Comparison of ENCODE assay signal across 16 cellular contexts in the genomic region with DNA sequence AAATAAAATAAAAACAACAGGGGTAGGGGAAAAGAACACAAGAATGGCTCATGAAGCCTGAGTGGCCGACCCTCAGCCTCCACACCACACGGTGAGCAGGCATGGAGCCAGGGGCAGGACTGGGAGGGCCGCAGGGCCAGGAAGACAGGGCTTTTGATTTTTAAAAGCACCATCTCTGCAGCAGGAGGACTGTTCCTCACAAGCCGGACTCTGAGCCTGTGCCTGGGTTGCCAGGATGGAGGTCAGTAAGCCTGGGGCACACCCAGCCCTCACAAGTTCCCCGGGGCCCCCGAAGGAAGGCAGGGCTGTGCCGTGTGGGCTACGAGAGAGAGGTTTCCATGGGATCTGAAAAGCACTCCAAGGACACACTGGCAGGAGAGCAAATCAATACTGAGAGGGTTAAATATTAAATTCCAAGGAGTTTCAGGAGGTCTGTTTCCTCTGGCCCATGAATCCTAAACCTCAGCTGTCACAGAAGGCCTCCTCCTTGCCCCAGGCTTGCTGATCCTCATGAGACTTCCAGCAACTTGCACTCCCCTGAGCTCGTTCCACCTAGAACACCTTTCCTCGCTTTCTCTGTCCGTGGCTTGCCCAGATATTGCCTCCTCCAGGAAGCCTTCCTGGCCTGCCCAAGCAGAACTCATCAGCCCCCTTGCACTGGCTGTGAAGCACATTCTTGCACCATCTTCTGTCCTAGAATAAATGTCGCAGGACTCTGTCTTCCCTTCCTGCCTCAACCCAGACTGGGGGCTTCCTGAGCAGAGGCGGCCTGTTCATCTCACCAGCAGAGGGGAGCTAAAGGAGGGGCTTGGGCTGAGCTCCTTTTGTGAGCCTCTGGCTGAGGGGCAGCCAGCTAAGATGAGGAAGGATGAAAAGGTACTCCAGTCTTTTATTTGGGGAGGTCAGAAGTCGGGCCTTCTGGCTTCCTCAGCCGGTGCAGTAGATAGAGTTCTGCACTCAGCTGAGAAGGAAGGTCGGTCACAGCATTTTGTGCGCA.
DNase-seq lines count a peak whose midpoint lies in the region; ATAC-seq and TF ChIP-seq lines count a peak whose summit lies in the region.
"Had no signal": no experiment of that assay in that cellular context is flagged by ENCODE, and none has a peak within 500 bp of the region (broad histone marks: within the 10 kb centered on the region; RNA-seq: fewer than 3 reads in every experiment).

No MANE protein-coding gene starts in this region.

- peak overlapping the region; percentile 91 to 99 (median 98) for H3K27ac Mint-ChIP-seq in CD8-positive, alpha-beta memory T cell
- peak overlapping the region; percentile 77 for H3K27ac Mint-ChIP-seq in nephron progenitor cell

- no peak for ATAC-seq in HG02642 (IDR thresholded peaks at IDR 0.05; ENCODE audit: poor library complexity, unreplicated experiment)

- H3K36me3 Mint-ChIP-seq in CD8-positive, alpha-beta memory T cell: peaks cover 0 to 50% (median 14%) of the 10 kb centered on the region in 3 donors
- peaks cover 26% of the 10 kb centered on the region for H3K36me3 Mint-ChIP-seq in nephron progenitor cell (ENCODE audit: low read depth)

- peak overlapping the region in 5 of 7 donors; percentile 25 to 83 (median 53) for H3K4me3 Mint-ChIP-seq in CD8-positive, alpha-beta memory T cell
- H3K4me3 Mint-ChIP-seq in nephron progenitor cell: no peak overlapping the region

- no peak for TF ChIP-seq CTCF in nephron progenitor cell (IDR thresholded peaks at IDR 0.05)
- no peak for TF ChIP-seq CTCF in WERI-Rb-1 (IDR thresholded peaks at IDR 0.05; ENCODE audit: low read depth, low read length)

- H3K9me3 Mint-ChIP-seq in CD8-positive, alpha-beta memory T cell: no peaks in the 10 kb centered on the region
- H3K9me3 Mint-ChIP-seq in nephron progenitor cell: peaks cover 5% of the 10 kb centered on the region
- H3K9me3 Mint-ChIP-seq: stimulated activated naive CD8-positive, alpha-beta T cell treated with anti-CD3 and anti-CD28 coated beads, Interleukin-15, Interleukin-2, amounts not matched to agents 100 ng/mL and 50 ng/mL, for 24 hours had no signal

- POLR2A ChIA-PET in CD8-positive, alpha-beta memory T cell (lab: Charles Lee): interaction anchor here (1.1 to 3.4 kb wide), 4 partner anchors 20 to 64 kb away, joined by 3 to 35 read pairs (median 5); a partner anchor contains a TSS

- H3K27ac ChIP-seq in CD8-positive, alpha-beta memory T cell (ENCODE audit: low read depth, low read length): no peak overlapping the region
- H3K27ac ChIP-seq in ectodermal cell (ENCODE audit: insufficient read depth, low read depth, low read length, poor library complexity, severe bottlenecking) (peak overlapping the region; percentile 60), WERI-Rb-1 (no peak overlapping the region)
- H3K27ac ChIP-seq: ovary, VCaP had no signal

- H3K27me3 Mint-ChIP-seq in CD8-positive, alpha-beta memory T cell: no peaks in the 10 kb centered on the region
- H3K27me3 Mint-ChIP-seq in nephron progenitor cell (ENCODE audit: low read depth, poor library complexity): no peaks in the 10 kb centered on the region
- H3K27me3 Mint-ChIP-seq: stimulated activated naive CD8-positive, alpha-beta T cell treated with anti-CD3 and anti-CD28 coated beads, Interleukin-15, Interleukin-2, amounts not matched to agents 100 ng/mL and 50 ng/mL, for 24 hours had no signal

- peak in 1 of 5 donors; percentile 43 for DNase-seq in CD8-positive, alpha-beta memory T cell
- DNase-seq in NCI-H1092 treated with DMSO at 0.1 percent for 48 hours (lab: John Stamatoyannopoulos, UW) (peak; percentile 48), nephron progenitor cell (no peak), WERI-Rb-1 (no peak), NCI-H187 (lab: John Stamatoyannopoulos, UW) (no peak), SW480 (ENCODE audit: low spot score) (no peak)
- DNase-seq: activated effector memory CD4-positive, alpha-beta T cell treated with anti-CD3 and anti-CD28 coated beads, Interleukin-2, amount 50 U/mL, for 16 hours; COR-L47; Kasumi-1; Peyer's patch; stimulated activated CD4-positive, alpha-beta T cell treated with anti-CD3 and anti-CD28 coated beads, Interleukin-1b, Interleukin-23, amount 100 ng/mL, for 48 hours had no signal

- peaks cover 93 to 99% (median 96%) of the 10 kb centered on the region in 3 donors for H3K4me1 Mint-ChIP-seq in CD8-positive, alpha-beta memory T cell
- peaks cover 86% of the 10 kb centered on the region for H3K4me1 Mint-ChIP-seq in nephron progenitor cell

- WGBS in ectodermal cell, 2 experiments: 86 to 87% methylated on average over 17 of the region's 17 CpGs

- H3K27me3 ChIP-seq in CD8-positive, alpha-beta memory T cell (ENCODE audit: insufficient read depth, low read length, poor library complexity, severe bottlenecking): no peaks in the 10 kb centered on the region
- H3K27me3 ChIP-seq in ectodermal cell (ENCODE audit: control insufficient read depth, insufficient read depth, low read length, poor library complexity, severe bottlenecking) (no peaks in the 10 kb centered on the region), WERI-Rb-1 (ENCODE audit: insufficient read depth, low read depth, severe bottlenecking) (no peaks in the 10 kb centered on the region)
- H3K27me3 ChIP-seq: ovary, Peyer's patch had no signal

- no peaks in the 10 kb centered on the region for H3K9me3 ChIP-seq in CD8-positive, alpha-beta memory T cell (ENCODE audit: low read length)
- H3K9me3 ChIP-seq in ectodermal cell (ENCODE audit: control insufficient read depth, low read length) (no peaks in the 10 kb centered on the region), WERI-Rb-1 (ENCODE audit: severe bottlenecking) (no peaks in the 10 kb centered on the region)
- H3K9me3 ChIP-seq: ovary, Peyer's patch had no signal

- CTCF ChIA-PET in CD8-positive, alpha-beta memory T cell (lab: Charles Lee): interaction anchor here (1.3 to 11.4 kb wide), 12 partner anchors 12 to 75 kb away, joined by 3 to 95 read pairs (median 8); a partner anchor contains a TSS

- peaks cover 22% of the 10 kb centered on the region for H3K36me3 ChIP-seq in CD8-positive, alpha-beta memory T cell (ENCODE audit: insufficient read depth, low read length)
- H3K36me3 ChIP-seq in ectodermal cell (ENCODE audit: control insufficient read depth, insufficient read depth, low read length) (no peaks in the 10 kb centered on the region), WERI-Rb-1 (peaks cover 69% of the 10 kb centered on the region)
- H3K36me3 ChIP-seq: ovary, Peyer's patch had no signal

- H3K4me3 ChIP-seq in CD8-positive, alpha-beta memory T cell (ENCODE audit: low read length): no peak overlapping the region
- H3K4me3 ChIP-seq in ectodermal cell (ENCODE audit: insufficient read depth, low read depth, low read length): no peak overlapping the region
- H3K4me3 ChIP-seq in WERI-Rb-1 (ENCODE audit: low read depth, low read length): no peak overlapping the region
- H3K4me3 ChIP-seq: ovary, Peyer's patch had no signal

- peaks cover 97% of the 10 kb centered on the region for H3K4me1 ChIP-seq in CD8-positive, alpha-beta memory T cell (ENCODE audit: insufficient read depth, low read length)
- peaks cover 32% of the 10 kb centered on the region for H3K4me1 ChIP-seq in ectodermal cell (ENCODE audit: control insufficient read depth, insufficient read depth, low read length)
